21 cellular contexts compared by ENCODE assay signal in the genomic region with DNA sequence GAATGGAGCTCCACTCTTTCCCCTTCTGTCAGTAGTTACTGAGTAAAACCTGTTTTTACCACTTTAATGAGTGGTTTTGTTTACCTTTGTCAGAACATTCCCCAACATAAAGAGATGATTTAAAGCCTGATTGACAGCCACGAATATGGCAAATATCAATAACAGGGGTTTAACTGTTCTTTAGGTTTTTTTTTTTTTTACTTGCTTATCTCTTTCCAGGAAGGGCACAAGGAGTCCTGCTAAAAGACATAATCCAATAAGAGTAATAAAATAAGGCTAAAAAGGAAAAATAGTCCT.
"Had no signal": no experiment of that assay in that cellular context is flagged by ENCODE, and none has a peak within 500 bp of the region (broad histone marks: within the 10 kb centered on the region; RNA-seq: fewer than 3 reads in every experiment).

No MANE protein-coding gene starts in this region.

- H3K36me3 ChIP-seq: brain microvascular endothelial cell, gastrocnemius medialis, heart right ventricle, thyroid gland had no signal

- ATAC-seq: activated CD8-positive, alpha-beta T cell treated with anti-CD3 and anti-CD28 coated beads, Interleukin-2, amount 10 ng/mL, durations not matched to agents 7 days and 5 days; activated naive CD8-positive, alpha-beta T cell treated with anti-CD3 and anti-CD28 coated beads, Interleukin-2, amount 50 U/mL, for 24 hours; activated T-cell treated with anti-CD3 and anti-CD28 coated beads, Interleukin-2, amount 50 U/mL, for 4 hours; gastrocnemius medialis; heart right ventricle; naive thymus-derived CD8-positive, alpha-beta T cell had no signal

- H3K36me3 Mint-ChIP-seq: naive thymus-derived CD8-positive, alpha-beta T cell had no signal

- H3K4me3 ChIP-seq: gastrocnemius medialis, heart right ventricle, thyroid gland had no signal

- H3K4me1 Mint-ChIP-seq: activated naive CD8-positive, alpha-beta T cell treated with anti-CD3 and anti-CD28 coated beads, Interleukin-2, amount 50 U/mL, for 24 hours had no signal

- DNase-seq: activated CD4-positive, alpha-beta T cell treated with anti-CD3 and anti-CD28 coated beads for 48 hours; activated CD4-positive, CD25-positive, alpha-beta regulatory T cell; activated CD8-positive, alpha-beta T cell treated with anti-CD3 and anti-CD28 coated beads, Interleukin-2, amount 10 ng/mL, durations not matched to agents 7 days and 5 days; activated effector memory CD4-positive, alpha-beta T cell treated with Interleukin-2 at 50 U/mL for 16 hours; activated naive CD4-positive, alpha-beta T cell treated with anti-CD3 and anti-CD28 coated beads, Interleukin-2, amount 10 ng/mL, durations not matched to agents 7 days and 5 days; activated naive CD8-positive, alpha-beta T cell treated with anti-CD3 and anti-CD28 coated beads, Interleukin-2, amount 50 U/mL, for 24 hours; activated T-cell treated with anti-CD3 and anti-CD28 coated beads, Interleukin-2, amount 50 U/mL, for 4 hours; anterior cingulate cortex; brain microvascular endothelial cell; cortex of kidney; gastrocnemius medialis; heart right ventricle; mesenchymal stem cell; naive thymus-derived CD8-positive, alpha-beta T cell; nucleus accumbens; stimulated activated CD4-positive, alpha-beta T cell treated with anti-CD3 and anti-CD28 coated beads, Interleukin-12 subunit alpha, Interleukin-12 subunit beta, amount 100 ng/mL, for 4 hours; stimulated activated CD4-positive, alpha-beta T cell treated with anti-CD3 and anti-CD28 coated beads, Interleukin-1b, Interleukin-23, amount 100 ng/mL, for 48 hours; stimulated activated CD8-positive, alpha-beta memory T cell treated with anti-CD3 and anti-CD28 coated beads, Interleukin-4, amount 100 ng/mL, for 48 hours; stimulated activated naive CD4-positive, alpha-beta T cell treated with Interleukin-2 at 50 U/mL for 16 hours; thyroid gland had no signal

- H3K27ac ChIP-seq: brain microvascular endothelial cell, gastrocnemius medialis, heart right ventricle, thyroid gland had no signal

- H3K27me3 ChIP-seq: brain microvascular endothelial cell, gastrocnemius medialis, heart right ventricle, thyroid gland had no signal

- H3K4me1 ChIP-seq: gastrocnemius medialis, thyroid gland had no signal

- H3K4me3 Mint-ChIP-seq: activated CD8-positive, alpha-beta T cell treated with anti-CD3 and anti-CD28 coated beads, Interleukin-2, amount 10 ng/mL, durations not matched to agents 7 days and 5 days; activated naive CD4-positive, alpha-beta T cell treated with anti-CD3 and anti-CD28 coated beads, Interleukin-2, amount 10 ng/mL, durations not matched to agents 7 days and 5 days; activated naive CD8-positive, alpha-beta T cell treated with anti-CD3 and anti-CD28 coated beads, Interleukin-2, amount 50 U/mL, for 24 hours; activated T-cell treated with anti-CD3 and anti-CD28 coated beads, Interleukin-2, amount 50 U/mL, for 4 hours; naive thymus-derived CD8-positive, alpha-beta T cell; T-helper 2 cell treated with Interferon-gamma antibody and Interleukin-4, amounts not matched to agents 5 μg/mL and 100 μg/mL, for 36 hours had no signal

- H3K9me3 Mint-ChIP-seq: activated naive CD4-positive, alpha-beta T cell treated with anti-CD3 and anti-CD28 coated beads, Interleukin-2, amount 10 ng/mL, durations not matched to agents 7 days and 5 days; activated naive CD8-positive, alpha-beta T cell treated with anti-CD3 and anti-CD28 coated beads, Interleukin-2, amount 50 U/mL, for 24 hours; activated T-cell treated with anti-CD3 and anti-CD28 coated beads, Interleukin-2, amount 50 U/mL, for 4 hours; naive thymus-derived CD8-positive, alpha-beta T cell; T-helper 2 cell treated with Interferon-gamma antibody and Interleukin-4, amounts not matched to agents 5 μg/mL and 100 μg/mL, for 36 hours had no signal

- H3K9me3 ChIP-seq: gastrocnemius medialis, heart right ventricle, thyroid gland had no signal

- H3K27ac Mint-ChIP-seq: activated CD8-positive, alpha-beta T cell treated with anti-CD3 and anti-CD28 coated beads, Interleukin-2, amount 10 ng/mL, durations not matched to agents 7 days and 5 days; activated naive CD4-positive, alpha-beta T cell treated with anti-CD3 and anti-CD28 coated beads, Interleukin-2, amount 10 ng/mL, durations not matched to agents 7 days and 5 days; activated naive CD8-positive, alpha-beta T cell treated with anti-CD3 and anti-CD28 coated beads, Interleukin-2, amount 50 U/mL, for 24 hours; naive thymus-derived CD8-positive, alpha-beta T cell; T-helper 2 cell treated with Interferon-gamma antibody and Interleukin-4, amounts not matched to agents 5 μg/mL and 100 μg/mL, for 36 hours had no signal
